25 cellular contexts compared by ENCODE assay signal in genomic region chrX:137742846-137743245, GRCh38.
"Had no signal": no experiment of that assay in that cellular context is flagged by ENCODE, and none has a peak within 500 bp of the region (broad histone marks: within the 10 kb centered on the region; RNA-seq: fewer than 3 reads in every experiment).

No MANE protein-coding gene starts in this region.

- H3K9me3 ChIP-seq: gastroesophageal sphincter, heart left ventricle, mucosa of descending colon, prostate gland, right atrium auricular region, suprapubic skin, transverse colon, upper lobe of right lung, uterus had no signal

- H3K36me3 ChIP-seq: esophagus muscularis mucosa, gastroesophageal sphincter, heart left ventricle, prostate gland, right atrium auricular region, suprapubic skin, transverse colon, upper lobe of right lung, uterus had no signal

- ATAC-seq: foreskin keratinocyte; gastroesophageal sphincter; heart left ventricle; left lobe of liver; mucosa of descending colon; natural killer cell treated with Interleukin-12 subunit alpha and Interleukin-12 subunit beta and Interleukin-15 and Interleukin-18, amount 100 ng/mL, for 72 hours; sciatic nerve; stimulated activated naive CD8-positive, alpha-beta T cell treated with anti-CD3 and anti-CD28 coated beads, Interleukin-15, amount 100 ng/mL, for 72 hours; upper lobe of right lung had no signal

- H3K4me1 ChIP-seq: esophagus muscularis mucosa, foreskin keratinocyte, gastroesophageal sphincter, heart left ventricle, prostate gland, right atrium auricular region, suprapubic skin, transverse colon, upper lobe of right lung, uterus had no signal

- H3K27me3 ChIP-seq: foreskin keratinocyte, gastroesophageal sphincter, right atrium auricular region, suprapubic skin, transverse colon, upper lobe of right lung, uterus had no signal

- H3K27ac ChIP-seq: esophagus muscularis mucosa, foreskin keratinocyte, gastroesophageal sphincter, heart left ventricle, prostate gland, right atrium auricular region, suprapubic skin, transverse colon, upper lobe of right lung, uterus had no signal

- DNase-seq: effector CD8-positive, alpha-beta T cell; foreskin keratinocyte; heart left ventricle; hippocampal formation; mucosa of descending colon; naive B cell; stimulated activated CD4-positive, alpha-beta T cell treated with anti-CD3 and anti-CD28 coated beads, Interleukin-12 subunit alpha, Interleukin-12 subunit beta, amount 100 ng/mL, for 4 hours; stimulated activated CD4-positive, alpha-beta T cell treated with anti-CD3 and anti-CD28 coated beads, Interleukin-1b, Interleukin-23, amount 100 ng/mL, for 48 hours; stimulated activated CD4-positive, alpha-beta T cell treated with anti-CD3 and anti-CD28 coated beads, Interleukin-4, amount 100 ng/mL, for 1 hour; stimulated activated CD8-positive, alpha-beta memory T cell treated with anti-CD3 and anti-CD28 coated beads, Interleukin-4, amount 100 ng/mL, for 48 hours; stimulated activated naive CD4-positive, alpha-beta T cell; stimulated activated naive CD8-positive, alpha-beta T cell treated with anti-CD3 and anti-CD28 coated beads, Interleukin-15, amount 100 ng/mL, for 72 hours; transverse colon; upper lobe of right lung; uterus had no signal

- H3K4me3 ChIP-seq: esophagus muscularis mucosa, gastroesophageal sphincter, heart left ventricle, lung, mucosa of descending colon, prostate gland, right atrium auricular region, smooth muscle cell, suprapubic skin, transverse colon, upper lobe of right lung, uterus had no signal
